Comparison of ENCODE assay signal across 9 cellular contexts in the genomic region with DNA sequence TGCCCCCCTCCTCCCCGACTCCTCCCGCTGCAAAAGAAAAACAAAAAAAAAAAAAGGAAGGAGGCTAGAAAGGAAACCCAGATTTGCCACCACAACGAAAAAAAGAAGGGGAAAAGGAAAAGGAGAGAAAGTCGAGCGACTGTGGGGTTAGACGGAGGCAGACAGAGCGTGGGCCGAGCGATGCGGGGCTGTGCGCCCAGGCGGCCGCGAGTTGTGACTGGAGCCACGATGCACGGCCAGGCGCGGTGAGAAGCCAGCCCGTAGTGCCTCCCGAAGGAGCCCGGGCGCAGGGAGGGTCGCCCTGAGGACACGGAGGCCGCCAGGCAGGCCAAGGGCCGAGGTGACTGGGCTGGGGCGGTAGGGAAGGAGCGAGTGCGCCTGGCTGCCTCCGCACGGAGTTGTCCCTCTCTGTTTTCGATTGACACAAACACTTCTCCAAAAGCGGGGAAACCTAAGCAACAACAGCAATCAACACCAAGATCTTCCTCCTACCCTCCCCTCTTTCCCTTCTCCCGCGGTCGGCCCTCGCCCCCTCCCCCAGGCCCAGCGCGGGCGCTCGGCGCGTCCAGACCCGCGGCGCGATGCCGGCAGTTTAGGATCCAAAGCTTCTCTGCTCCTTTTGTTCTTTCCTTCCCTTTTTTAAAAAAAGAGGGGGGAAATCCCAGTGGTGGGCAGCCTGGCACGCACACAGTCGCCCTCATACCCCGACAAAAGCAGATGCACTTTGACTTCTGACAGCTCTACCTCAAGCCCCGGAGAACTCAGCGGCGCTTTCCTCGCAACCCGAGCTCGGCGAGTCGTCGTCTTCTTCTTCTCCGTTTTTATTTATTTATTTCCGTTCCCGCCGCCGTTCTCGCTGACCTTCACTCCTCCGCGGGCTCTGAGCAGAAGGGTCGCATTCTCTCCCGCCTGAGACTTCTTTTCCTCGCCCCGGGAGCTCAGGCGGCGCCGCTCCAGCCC. TPM values are rescaled to one million over a fixed set of nuclear protein-coding genes. Genes with fewer than 3 reads are reported as not detected.
DNase-seq lines count a peak whose midpoint lies in the region; ATAC-seq and TF ChIP-seq lines count a peak whose summit lies in the region.
"Had no signal": no experiment of that assay in that cellular context is flagged by ENCODE, and none has a peak within 500 bp of the region (broad histone marks: within the 10 kb centered on the region; RNA-seq: fewer than 3 reads in every experiment).

A gene (plus strand): TSS at position 475 of the 960 bp plus-strand sequence. CDS start 723 bp downstream, outside the sequence.

- H3K9me3 ChIP-seq in CD8-positive, alpha-beta T cell (ENCODE audit: low read length): no peaks in the 10 kb centered on the region
- H3K9me3 ChIP-seq in IMR-90 (ENCODE audit: control insufficient read depth, insufficient read depth, low read length): peaks cover 22% of the 10 kb centered on the region; the same call in 1 of the 2 replicates
- H3K9me3 ChIP-seq in naive thymus-derived CD4-positive, alpha-beta T cell (ENCODE audit: control insufficient read depth in 2 of 3, low read length in 3 of 3): no peaks in the 10 kb centered on the region

- no peaks in the 10 kb centered on the region for H3K36me3 ChIP-seq in CD8-positive, alpha-beta T cell (ENCODE audit: insufficient read depth, low read length)
- H3K36me3 ChIP-seq in IMR-90 (ENCODE audit: control insufficient read depth, insufficient read depth, low read length): no peaks in the 10 kb centered on the region
- no peaks in the 10 kb centered on the region for H3K36me3 ChIP-seq in naive thymus-derived CD4-positive, alpha-beta T cell (ENCODE audit: control insufficient read depth in 2 of 3, insufficient read depth in 3 of 3, low read length in 3 of 3)
- H3K36me3 ChIP-seq in brain microvascular endothelial cell (replicated peaks): no peaks in the 10 kb centered on the region

- no peak for TF ChIP-seq POLR2A in IMR-90 (IDR thresholded peaks at IDR 0.05; ENCODE audit: low read depth, low read length)

- H4K91ac ChIP-seq in IMR-90 (ENCODE audit: insufficient read depth, low read depth, low read length): no peak within 1 kb of the TSS

- H2BK15ac ChIP-seq in IMR-90 (ENCODE audit: low read depth, low read length): no peak within 1 kb of the TSS

- in situ Hi-C loops in IMR-90 (cut with MboI; ENCODE audit: low sequenced_read_pairs): no loop called here
- in situ Hi-C loops in brain microvascular endothelial cell (cut with HindIII; ENCODE audit: low pct_ligation_motif_present, low sequenced_read_pairs): no loop called here

- 0 out of 2 replicates have a peak within 1 kb of the TSS, but pooled peaks have one; percentile 5 for H3K56ac ChIP-seq in IMR-90 (ENCODE audit: extremely low read depth, insufficient read depth, low read length)

- peaks cover 30% of the 10 kb centered on the region for H4K20me1 ChIP-seq in IMR-90 (ENCODE audit: insufficient read depth, low read length)

- H3K27me3 Mint-ChIP-seq in CD8-positive, alpha-beta T cell (ENCODE audit: low read depth): peaks cover 79% of the 10 kb centered on the region
- H3K27me3 Mint-ChIP-seq in activated naive CD8-positive, alpha-beta T cell treated with anti-CD3 and anti-CD28 coated beads, Interleukin-2, amount 10 ng/mL, durations not matched to agents 7 days and 5 days: peaks cover 89% of the 10 kb centered on the region
- H3K27me3 Mint-ChIP-seq in naive thymus-derived CD4-positive, alpha-beta T cell: peaks cover 69 to 92% (median 80%) of the 10 kb centered on the region in 5 donors

- POLR2A ChIA-PET in CD8-positive, alpha-beta T cell (lab: Charles Lee): interaction anchor here (2.3 kb wide), 1 partner anchor 12 kb away, joined by 8 read pairs; a partner anchor contains a TSS
- POLR2A ChIA-PET in IMR-90 (lab: Charles Lee; ENCODE audit: unreplicated experiment): no interaction called here
- POLR2A ChIA-PET in activated naive CD8-positive, alpha-beta T cell treated with anti-CD3 and anti-CD28 coated beads, Interleukin-2, amount 10 ng/mL, durations not matched to agents 7 days and 5 days (lab: Charles Lee): interaction anchor here (1.6 to 2.9 kb wide), 2 partner anchors 11 to 12 kb away, joined by 3 to 14 read pairs; a partner anchor contains a TSS
- POLR2A ChIA-PET in naive thymus-derived CD4-positive, alpha-beta T cell (lab: Charles Lee): interaction anchor here (0.6 to 2.3 kb wide), 5 partner anchors 8 to 1537 kb away, joined by 3 to 9 read pairs (median 5); a partner anchor contains a TSS

- H3K27ac Mint-ChIP-seq in CD8-positive, alpha-beta T cell: no peak within 1 kb of the TSS
- peak within 1 kb of the TSS; percentile 65 for H3K27ac Mint-ChIP-seq in activated naive CD8-positive, alpha-beta T cell treated with anti-CD3 and anti-CD28 coated beads, Interleukin-2, amount 10 ng/mL, durations not matched to agents 7 days and 5 days
- H3K27ac Mint-ChIP-seq in naive thymus-derived CD4-positive, alpha-beta T cell: peak within 1 kb of the TSS in 4 of 9 donors; percentile 28 to 86 (median 42)

- H2BK5ac ChIP-seq in IMR-90 (ENCODE audit: low read depth, low read length, poor library complexity, severe bottlenecking): no peak within 1 kb of the TSS

- H4K8ac ChIP-seq in IMR-90 (ENCODE audit: low read depth in 2 of 2, low read length in 2 of 2): no peak within 1 kb of the TSS

- H3K27me3 ChIP-seq in CD8-positive, alpha-beta T cell (ENCODE audit: insufficient read depth, low read length): peaks cover 90% of the 10 kb centered on the region
- H3K27me3 ChIP-seq in IMR-90 (ENCODE audit: control insufficient read depth, insufficient read depth, low read length): peaks cover 98% of the 10 kb centered on the region
- peaks cover 28 to 85% of the 10 kb centered on the region in 2 donors for H3K27me3 ChIP-seq in naive thymus-derived CD4-positive, alpha-beta T cell (ENCODE audit: control insufficient read depth in 2 of 2, insufficient read depth in 2 of 2, low read length in 2 of 2)
- H3K27me3 ChIP-seq in brain microvascular endothelial cell (replicated peaks): peaks cover 95% of the 10 kb centered on the region

- no peak within 1 kb of the TSS for H3K27ac ChIP-seq in CD8-positive, alpha-beta T cell (ENCODE audit: low read depth, low read length)
- H3K27ac ChIP-seq in IMR-90 (ENCODE audit: insufficient read depth, low read length) (no peak within 1 kb of the TSS), brain microvascular endothelial cell (no peak within 1 kb of the TSS)
- no peak within 1 kb of the TSS for H3K27ac ChIP-seq in naive thymus-derived CD4-positive, alpha-beta T cell (ENCODE audit: low read depth, low read length)
- H3K27ac ChIP-seq: epithelial cell of prostate had no signal

- H2AFZ ChIP-seq in IMR-90 (replicated peaks; ENCODE audit: low read length, poor library complexity): peak within 1 kb of the TSS; percentile 73

- H3K4ac ChIP-seq in IMR-90 (ENCODE audit: low read depth, low read length): no peak within 1 kb of the TSS

- 0 out of 2 replicates have a peak, but pooled peaks cover 3% of the 10 kb centered on the region for H3K9me1 ChIP-seq in IMR-90 (ENCODE audit: insufficient read depth, low read length)

- H2AK9ac ChIP-seq in IMR-90 (replicated peaks; ENCODE audit: low read depth, low read length, poor library complexity): no peak within 1 kb of the TSS

- peaks cover 85% of the 10 kb centered on the region for H3K4me1 ChIP-seq in CD8-positive, alpha-beta T cell (ENCODE audit: insufficient read depth, low read length)
- peaks cover 7% of the 10 kb centered on the region; the same call in 1 of the 2 replicates for H3K4me1 ChIP-seq in IMR-90 (ENCODE audit: control insufficient read depth, insufficient read depth, low read length)
- H3K4me1 ChIP-seq in naive thymus-derived CD4-positive, alpha-beta T cell (ENCODE audit: control insufficient read depth in 2 of 2, insufficient read depth in 2 of 2, low read length in 2 of 2): peaks cover 58 to 68% of the 10 kb centered on the region in 2 donors

- no peaks in the 10 kb centered on the region for H3K9me3 Mint-ChIP-seq in CD8-positive, alpha-beta T cell
- H3K9me3 Mint-ChIP-seq in activated naive CD8-positive, alpha-beta T cell treated with anti-CD3 and anti-CD28 coated beads, Interleukin-2, amount 10 ng/mL, durations not matched to agents 7 days and 5 days: no peaks in the 10 kb centered on the region
- peaks cover 0 to 6% (median 0%) of the 10 kb centered on the region in 11 donors for H3K9me3 Mint-ChIP-seq in naive thymus-derived CD4-positive, alpha-beta T cell

- peaks cover 71% of the 10 kb centered on the region for H3K4me1 Mint-ChIP-seq in CD8-positive, alpha-beta T cell (ENCODE audit: low read depth)
- peaks cover 48% of the 10 kb centered on the region for H3K4me1 Mint-ChIP-seq in activated naive CD8-positive, alpha-beta T cell treated with anti-CD3 and anti-CD28 coated beads, Interleukin-2, amount 10 ng/mL, durations not matched to agents 7 days and 5 days
- peaks cover 35 to 90% (median 67%) of the 10 kb centered on the region in 7 donors for H3K4me1 Mint-ChIP-seq in naive thymus-derived CD4-positive, alpha-beta T cell

- WGBS in IMR-90 (ENCODE audit: extremely low coverage in 2 of 2, insufficient read length in 1 of 2), 2 experiments: 3% methylated on average over 25 of the region's 75 CpGs; no CpG with 5 or more reads in 1 of the 2 experiments

- no peak within 1 kb of the TSS for H2BK120ac ChIP-seq in IMR-90 (ENCODE audit: low read depth, low read length)

- DNase-seq in CD8-positive, alpha-beta T cell: peak in 1 of 7 experiments; percentile 18
- DNase-seq in IMR-90 (no peak), brain microvascular endothelial cell (no peak), SW 1271 (lab: John Stamatoyannopoulos, UW) (no peak)
- DNase-seq in activated naive CD8-positive, alpha-beta T cell treated with anti-CD3 and anti-CD28 coated beads, Interleukin-2, amount 10 ng/mL, durations not matched to agents 7 days and 5 days: peak; percentile 46
- peak in 3 of 9 donors; percentile 14 to 27 (median 23) for DNase-seq in naive thymus-derived CD4-positive, alpha-beta T cell

- no peaks in the 10 kb centered on the region for H3K79me1 ChIP-seq in IMR-90 (ENCODE audit: low read depth in 1 of 2, low read length in 2 of 2)

- no peak within 1 kb of the TSS for H3K14ac ChIP-seq in IMR-90 (replicated peaks; ENCODE audit: low read depth, low read length)

- peak within 1 kb of the TSS; percentile 60 for H3K4me2 ChIP-seq in IMR-90 (ENCODE audit: low read depth, low read length)

- no peak for TF ChIP-seq RAD21 in IMR-90 (IDR thresholded peaks at IDR 0.05; ENCODE audit: low read length)

- CTCF ChIA-PET in CD8-positive, alpha-beta T cell (lab: Charles Lee): no interaction called here
- CTCF ChIA-PET in IMR-90 (lab: Yijun Ruan, JAX): no interaction called here
- CTCF ChIA-PET in naive thymus-derived CD4-positive, alpha-beta T cell (lab: Charles Lee): interaction anchor here (0.6 kb wide), 1 partner anchor 35 kb away, joined by 4 read pairs; no protein-coding TSS in a partner anchor

- peak within 1 kb of the TSS; percentile 77 for H3K4me3 Mint-ChIP-seq in CD8-positive, alpha-beta T cell
- H3K4me3 Mint-ChIP-seq in activated naive CD8-positive, alpha-beta T cell treated with anti-CD3 and anti-CD28 coated beads, Interleukin-2, amount 10 ng/mL, durations not matched to agents 7 days and 5 days: peak within 1 kb of the TSS; percentile 67
- H3K4me3 Mint-ChIP-seq in naive thymus-derived CD4-positive, alpha-beta T cell: peak within 1 kb of the TSS; percentile 75 to 92 (median 82)

- H2AK5ac ChIP-seq in IMR-90 (ENCODE audit: low read depth, low read length): no peak within 1 kb of the TSS

- intact Hi-C loops in CD8-positive, alpha-beta T cell (cut with DNase I, micrococcal nuclease): no loop called here
- intact Hi-C loops in IMR-90 (cut with micrococcal nuclease): loop anchor here (10.0 kb wide), 1 partner anchor 82 kb away; no protein-coding TSS in a partner anchor
- intact Hi-C loops in naive thymus-derived CD4-positive, alpha-beta T cell (cut with micrococcal nuclease): no loop called here

- no peaks in the 10 kb centered on the region for H3K36me3 Mint-ChIP-seq in CD8-positive, alpha-beta T cell
- H3K36me3 Mint-ChIP-seq in activated naive CD8-positive, alpha-beta T cell treated with anti-CD3 and anti-CD28 coated beads, Interleukin-2, amount 10 ng/mL, durations not matched to agents 7 days and 5 days: peaks cover 7% of the 10 kb centered on the region
- H3K36me3 Mint-ChIP-seq in naive thymus-derived CD4-positive, alpha-beta T cell: peaks cover 0 to 4% (median 0%) of the 10 kb centered on the region in 5 donors

- peak within 1 kb of the TSS; percentile 25 for H3K4me3 ChIP-seq in CD8-positive, alpha-beta T cell (ENCODE audit: low read depth, low read length)
- peak within 1 kb of the TSS; percentile 13 for H3K4me3 ChIP-seq in IMR-90 (ENCODE audit: insufficient read depth, low read depth, low read length)
- H3K4me3 ChIP-seq in naive thymus-derived CD4-positive, alpha-beta T cell (ENCODE audit: low read length): peak within 1 kb of the TSS; percentile 27
- no peak within 1 kb of the TSS for H3K4me3 ChIP-seq in brain microvascular endothelial cell (ENCODE audit: low read depth, low read length)

- peak; percentile 10 for ATAC-seq in CD8-positive, alpha-beta T cell
- ATAC-seq in IMR-90 (ENCODE audit: low read depth): no peak
- no peak for ATAC-seq in activated naive CD8-positive, alpha-beta T cell treated with anti-CD3 and anti-CD28 coated beads, Interleukin-2, amount 10 ng/mL, durations not matched to agents 7 days and 5 days (ENCODE audit: low read depth)
- no peak for ATAC-seq in naive thymus-derived CD4-positive, alpha-beta T cell
- ATAC-seq in HG03280 (IDR thresholded peaks at IDR 0.05; ENCODE audit: unreplicated experiment): no peak
- no peak for ATAC-seq in GM21360 (IDR thresholded peaks at IDR 0.05; ENCODE audit: unreplicated experiment)

- dilution Hi-C loops in IMR-90 (cut with HindIII; ENCODE audit: low sequenced_read_pairs, unreplicated experiment): no loop called here

- H2BK20ac ChIP-seq in IMR-90 (ENCODE audit: low read depth, low read length): no peak within 1 kb of the TSS

- no peak for TF ChIP-seq CTCF in CD8-positive, alpha-beta T cell (IDR thresholded peaks at IDR 0.05)
- no peak for TF ChIP-seq CTCF in IMR-90 (conservative IDR thresholded peaks at IDR 0.05; ENCODE audit: low read depth, low read length)
- TF ChIP-seq CTCF in brain microvascular endothelial cell (IDR thresholded peaks at IDR 0.05; ENCODE audit: low read depth, low read length, missing control alignments): no peak

- H3K18ac ChIP-seq in IMR-90 (ENCODE audit: low read depth, low read length): no peak within 1 kb of the TSS

- no peak within 1 kb of the TSS; the same call in 1 of the 2 replicates for H3K23ac ChIP-seq in IMR-90 (ENCODE audit: low read depth, low read length)

- no peak within 1 kb of the TSS for H4K5ac ChIP-seq in IMR-90 (ENCODE audit: low read depth, low read length)

- BruUV-seq in IMR-90 (replicated peaks; lab: Mats Ljungman, UMichigan): no TSS peak

- H3K9ac ChIP-seq in IMR-90 (ENCODE audit: low read depth, low read length): no peak within 1 kb of the TSS

RNA-seq across cellular contexts. Expression of the gene that starts here (rescaled TPM):
- total RNA-seq in CD8-positive, alpha-beta T cell: not detected
- total RNA-seq in IMR-90 (2012; rRNA removed): not detected in 2 replicates
- not detected in 2 replicates for polyA plus RNA-seq in IMR-90 (2012; rRNA removed)
- polyA plus RNA-seq in IMR-90 (2012; cell fraction: cytosol; rRNA removed): not detected in 2 replicates
- polyA plus RNA-seq in IMR-90 (2012; cell fraction: nucleus; rRNA removed; ENCODE audit: low replicate concordance): not detected in 2 replicates
- total RNA-seq in activated naive CD8-positive, alpha-beta T cell treated with anti-CD3 and anti-CD28 coated beads, Interleukin-2, amount 10 ng/mL, durations not matched to agents 7 days and 5 days: not detected
- total RNA-seq in naive thymus-derived CD4-positive, alpha-beta T cell: under 1 TPM in 1 of 5 experiments, not detected in 4; 0.15 TPM
- polyA plus RNA-seq in naive thymus-derived CD4-positive, alpha-beta T cell: not detected

Comparison
In these comparisons a context has a peak if more than half of its experiments do, and no peak if none do; other contexts are left out.
1. Peak in ATAC-seq and H3K4me3 ChIP-seq in CD8-positive, alpha-beta T cell; RNA of the gene not detected or under 1 TPM.
2. Peak in DNase-seq in activated naive CD8-positive, alpha-beta T cell treated with anti-CD3 and anti-CD28 coated beads, Interleukin-2, amount 10 ng/mL, durations not matched to agents 7 days and 5 days; RNA of the gene not detected or under 1 TPM.